ENCODE assay signal across 13 cellular contexts in genomic region chr6:121848523-121849255, GRCh38.
A peak's percentile ranks its signal among the peaks of the same experiment; 100 is the strongest.
DNase-seq lines count a peak whose midpoint lies in the region; ATAC-seq, FAIRE-seq and TF ChIP-seq lines count a peak whose summit lies in the region.
"Had no signal": no experiment of that assay in that cellular context is flagged by ENCODE, and none has a peak within 500 bp of the region (broad histone marks: within the 10 kb centered on the region; RNA-seq: fewer than 3 reads in every experiment).

No MANE protein-coding gene starts in this region.

- peak overlapping the region; percentile 43 for H4K91ac ChIP-seq in IMR-90 (ENCODE audit: insufficient read depth, low read depth, low read length)

- whole genome bisulfite sequencing in A549 (ENCODE audit: missing lambda C conversion rate), result 91% methylated on average over 6 of the region's 6 CpGs
- no CpG with 5 or more reads among the region's 6 CpGs for WGBS in IMR-90 (ENCODE audit: extremely low coverage in 2 of 2, insufficient read length in 1 of 2), 2 experiments

- H2BK15ac ChIP-seq in IMR-90 (ENCODE audit: low read depth, low read length), result peak overlapping the region; percentile 43; the same call in 2 of the 3 replicates

- H3K27ac ChIP-seq in A549 (peak overlapping the region; percentile 40 to 61; a peak in 3 of 6 replicates), IMR-90 (ENCODE audit: insufficient read depth, low read length) (no peak overlapping the region), dorsolateral prefrontal cortex (peak overlapping the region in 34 of 59 donors; percentile 6 to 75 (median 44))
- H3K27ac ChIP-seq: upper lobe of left lung had no signal

- H2AK5ac ChIP-seq in IMR-90 (ENCODE audit: low read depth, low read length), result 0 out of 2 replicates have a peak overlapping the region, but pooled peaks have one; percentile 40

- no peak for DNase-seq in A549 (ENCODE audit: low read depth in 1 of 2, low spot score in 1 of 2)
- peak; percentile 11 for DNase-seq in IMR-90
- DNase-seq in dorsolateral prefrontal cortex, result peak in 2 of 10 donors; percentile 12 to 44
- peak; percentile 8 for DNase-seq in middle frontal gyrus (ENCODE audit: extremely low spot score, low spot score)
- DNase-seq in NOMO-1 (lab: John Stamatoyannopoulos, UW; ENCODE audit: unreplicated experiment in 2 of 2), result no peak
- DNase-seq: activated effector memory CD4-positive, alpha-beta T cell treated with anti-CD3 and anti-CD28 coated beads, Interleukin-2, amount 50 U/mL, for 16 hours; immature natural killer cell; NCI-H446 treated with DMSO at 0.1 percent for 48 hours; T-helper 17 cell had no signal

- BruUV-seq in IMR-90 (replicated peaks; lab: Mats Ljungman, UMichigan), result no TSS peak

- no peak overlapping the region for H3K56ac ChIP-seq in IMR-90 (ENCODE audit: extremely low read depth, insufficient read depth, low read length)

- in situ Hi-C loops in IMR-90 (cut with MboI; ENCODE audit: low sequenced_read_pairs), result loop anchor here (5.0 kb wide), 1 partner anchor 411 kb away; the partner anchor contains the start of gene GJA1

- H4K5ac ChIP-seq in IMR-90 (ENCODE audit: low read depth, low read length), result peak overlapping the region; percentile 69; the same call in 1 of the 2 replicates

- no peaks in the 10 kb centered on the region for H4K20me1 ChIP-seq in IMR-90 (ENCODE audit: insufficient read depth, low read length)

- H3K4me3 ChIP-seq in A549 (no peak overlapping the region), IMR-90 (ENCODE audit: insufficient read depth, low read depth, low read length) (no peak overlapping the region), dorsolateral prefrontal cortex (peak overlapping the region in 2 of 59 donors; percentile 4 to 9)
- H3K4me3 ChIP-seq: upper lobe of left lung had no signal

- no peak for TF ChIP-seq RAD21 in A549 (conservative IDR thresholded peaks at IDR 0.05 in 1 of 2, IDR thresholded peaks at IDR 0.05 in 1 of 2)
- TF ChIP-seq RAD21 in IMR-90 (IDR thresholded peaks at IDR 0.05; ENCODE audit: low read length), result no peak

- H2BK20ac ChIP-seq in IMR-90 (ENCODE audit: low read depth, low read length), result peak overlapping the region; percentile 93

- FAIRE-seq in A549 (lab: Jason Lieb, UNC), result no peak

- H2AK9ac ChIP-seq in IMR-90 (replicated peaks; ENCODE audit: low read depth, low read length, poor library complexity), result no peak overlapping the region

- no peak for TF ChIP-seq CTCF in A549 (IDR thresholded peaks at IDR 0.05)
- TF ChIP-seq CTCF in IMR-90 (conservative IDR thresholded peaks at IDR 0.05; ENCODE audit: low read depth, low read length), result no peak
- TF ChIP-seq CTCF in dorsolateral prefrontal cortex (IDR thresholded peaks at IDR 0.05 in 54 of 56, conservative IDR thresholded peaks at IDR 0.05 in 2 of 56; ENCODE audit: low read depth in 1 of 56, partially characterized antibody in 56 of 56), result no peak

- H3K27me3 ChIP-seq in IMR-90 (ENCODE audit: control insufficient read depth, insufficient read depth, low read length) (no peaks in the 10 kb centered on the region), dorsolateral prefrontal cortex (peaks cover 0 to 4% (median 0%) of the 10 kb centered on the region in 45 donors)
- H3K27me3 ChIP-seq: upper lobe of left lung had no signal

- CTCF ChIA-PET in A549 (lab: Yijun Ruan, JAX) (interaction anchor here (0.7 to 1.8 kb wide), 11 partner anchors 10 to 419 kb away, joined by 3 to 8 read pairs (median 3); partner anchors contain the start of gene GJA1), IMR-90 (lab: Yijun Ruan, JAX) (interaction anchor here (0.5 to 2.4 kb wide), 22 partner anchors 9 to 533 kb away, joined by 3 to 12 read pairs (median 4); partner anchors contain the start of gene GJA1)

- H3K14ac ChIP-seq in IMR-90 (replicated peaks; ENCODE audit: low read depth, low read length), result peak overlapping the region; percentile 60; the same call in 1 of the 2 replicates

- H3K9me3 ChIP-seq in A549 (no peaks in the 10 kb centered on the region), IMR-90 (ENCODE audit: control insufficient read depth, insufficient read depth, low read length) (no peaks in the 10 kb centered on the region)
- H3K9me3 ChIP-seq: upper lobe of left lung had no signal

- no peak for ATAC-seq in A549
- peak; percentile 64 for ATAC-seq in IMR-90 (ENCODE audit: low read depth)
- ATAC-seq in GM19023 (IDR thresholded peaks at IDR 0.05; ENCODE audit: unreplicated experiment), result no peak
- no peak for ATAC-seq in HG02588 (IDR thresholded peaks at IDR 0.05; ENCODE audit: unreplicated experiment)
- no peak for ATAC-seq in HG02798 (IDR thresholded peaks at IDR 0.05; ENCODE audit: poor library complexity, unreplicated experiment)
- ATAC-seq: T-helper 17 cell had no signal

- H3K79me1 ChIP-seq in IMR-90 (ENCODE audit: low read depth in 1 of 2, low read length in 2 of 2), result no peaks in the 10 kb centered on the region

- peak overlapping the region; percentile 90 for H2BK120ac ChIP-seq in IMR-90 (ENCODE audit: low read depth, low read length)

- no peak overlapping the region for H2AFZ ChIP-seq in IMR-90 (replicated peaks; ENCODE audit: low read length, poor library complexity)

- dilution Hi-C loops in IMR-90 (cut with HindIII; ENCODE audit: low sequenced_read_pairs, unreplicated experiment), result no loop called here

- no peaks in the 10 kb centered on the region for H3K36me3 ChIP-seq in IMR-90 (ENCODE audit: control insufficient read depth, insufficient read depth, low read length)
- H3K36me3 ChIP-seq: upper lobe of left lung had no signal

- peak overlapping the region; percentile 35 for H2BK5ac ChIP-seq in IMR-90 (ENCODE audit: low read depth, low read length, poor library complexity, severe bottlenecking)

- intact Hi-C loops in IMR-90 (cut with micrococcal nuclease) (loop anchor here (1.0 to 10.0 kb wide), 7 partner anchors 156 to 784 kb away; partner anchors contain the start of gene GJA1), dorsolateral prefrontal cortex (cut with DNase I) (loop anchor here in 1 of 2 donors (10.0 kb wide), 1 partner anchor 414 kb away; the partner anchor contains the start of gene GJA1)

- no peak overlapping the region for H3K23ac ChIP-seq in IMR-90 (ENCODE audit: low read depth, low read length)

- H3K9me1 ChIP-seq in IMR-90 (ENCODE audit: insufficient read depth, low read length), result peaks cover 2% of the 10 kb centered on the region; the same call in 1 of the 2 replicates

- TF ChIP-seq POLR2A in A549 (IDR thresholded peaks at IDR 0.05; ENCODE audit: low read length) (no peak), IMR-90 (IDR thresholded peaks at IDR 0.05; ENCODE audit: low read depth, low read length) (no peak)

- H3K4me2 ChIP-seq in A549, result no peak overlapping the region
- no peak overlapping the region for H3K4me2 ChIP-seq in IMR-90 (ENCODE audit: low read depth, low read length)

- peak overlapping the region; percentile 15 to 58; a peak in 3 of 4 replicates for H4K8ac ChIP-seq in IMR-90 (ENCODE audit: low read depth in 2 of 2, low read length in 2 of 2)

- peaks cover 7% of the 10 kb centered on the region; the same call in 1 of the 3 replicates for H3K4me1 ChIP-seq in A549
- peaks cover 6% of the 10 kb centered on the region for H3K4me1 ChIP-seq in IMR-90 (ENCODE audit: control insufficient read depth, insufficient read depth, low read length)
- H3K4me1 ChIP-seq: upper lobe of left lung had no signal

- TF ChIP-seq EP300 in A549 (IDR thresholded peaks at IDR 0.05), result no peak

- peak overlapping the region; percentile 72 for H3K4ac ChIP-seq in IMR-90 (ENCODE audit: low read depth, low read length)

- H3K18ac ChIP-seq in IMR-90 (ENCODE audit: low read depth, low read length), result peak overlapping the region; percentile 45; the same call in 1 of the 2 replicates

- no peak overlapping the region for H3K9ac ChIP-seq in IMR-90 (ENCODE audit: low read depth, low read length)

- POLR2A ChIA-PET in A549 (lab: Yijun Ruan, JAX) (no interaction called here), IMR-90 (lab: Charles Lee; ENCODE audit: unreplicated experiment) (interaction anchor here (0.6 to 1.2 kb wide), 2 partner anchors 179 to 411 kb away, joined by 3 to 4 read pairs; no protein-coding TSS in a partner anchor)

TF ChIP-seq in A549, 52 proteins besides CTCF, POLR2A, EP300 and RAD21 (continues in another document):
- TF ChIP-seq EHMT2 (IDR thresholded peaks at IDR 0.05; ENCODE audit: low read depth), result no peak
- TF ChIP-seq PBX3 (IDR thresholded peaks at IDR 0.05), result no peak
- no peak for TF ChIP-seq TFCP2L1 (CRISPR knock-in tag; IDR thresholded peaks at IDR 0.05)

TF ChIP-seq in IMR-90, 13 proteins besides CTCF, POLR2A, EP300 and RAD21 (continues in another document):
- TF ChIP-seq SMC3 (IDR thresholded peaks at IDR 0.05; ENCODE audit: low read depth, low read length), result no peak
- no peak for TF ChIP-seq USF2 (IDR thresholded peaks at IDR 0.05; ENCODE audit: low read depth, low read length)
- TF ChIP-seq MAFK (IDR thresholded peaks at IDR 0.05; ENCODE audit: low read depth, low read length), result no peak
- TF ChIP-seq RFX5 (IDR thresholded peaks at IDR 0.05; ENCODE audit: low read depth, low read length), result no peak
- no peak for TF ChIP-seq RCOR1 (IDR thresholded peaks at IDR 0.05; ENCODE audit: insufficient replicate concordance, low read length)
- TF ChIP-seq CHD1 (IDR thresholded peaks at IDR 0.05; ENCODE audit: low read depth, low read length), result no peak
- TF ChIP-seq FOS (IDR thresholded peaks at IDR 0.05; ENCODE audit: low read depth, low read length), result no peak
- TF ChIP-seq CEBPB (IDR thresholded peaks at IDR 0.05; ENCODE audit: low read depth, low read length), result no peak
- TF ChIP-seq ELK1 (IDR thresholded peaks at IDR 0.05; ENCODE audit: borderline replicate concordance, low read depth, low read length), result no peak
- no peak for TF ChIP-seq MXI1 (IDR thresholded peaks at IDR 0.05; ENCODE audit: borderline replicate concordance, low read depth, low read length)
- no peak for TF ChIP-seq NFE2L2 (IDR thresholded peaks at IDR 0.05; ENCODE audit: low read depth, low read length)
- TF ChIP-seq BHLHE40 (IDR thresholded peaks at IDR 0.05; ENCODE audit: low read depth, low read length), result no peak

Comparison
In these comparisons a context has a peak if more than half of its experiments do, and no peak if none do; other contexts are left out.
1. DNase-seq: peak in IMR-90 (single experiment) and middle frontal gyrus (single experiment); none in A549 (0 of 2) and NOMO-1 (0 of 2).